ENCODE assay signal across 21 cellular contexts in the genomic region with DNA sequence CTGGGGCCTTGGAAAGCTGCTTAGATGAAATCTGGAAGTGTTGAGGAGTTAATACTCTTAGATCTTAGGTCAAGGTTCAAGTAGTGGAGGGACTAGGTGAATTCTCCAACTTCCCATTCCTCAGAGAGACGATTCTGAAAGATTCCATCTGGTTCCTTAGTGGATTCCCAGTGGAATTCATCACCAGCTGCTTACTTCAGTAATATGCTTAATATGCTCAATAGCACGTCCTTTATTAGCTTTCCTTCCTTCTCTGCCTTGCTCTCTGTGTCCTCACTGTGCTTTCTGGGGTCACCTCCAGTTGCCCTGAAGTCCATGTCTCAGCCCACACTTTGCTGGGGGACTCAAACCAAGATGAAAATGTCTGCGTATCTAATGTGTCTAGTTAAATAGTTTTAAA. TPM values are rescaled to one million over a fixed set of nuclear protein-coding genes. Genes with fewer than 3 reads are reported as not detected.
DNase-seq lines count a peak whose midpoint lies in the region; ATAC-seq and TF ChIP-seq lines count a peak whose summit lies in the region.
"Had no signal": no experiment of that assay in that cellular context is flagged by ENCODE, and none has a peak within 500 bp of the region (broad histone marks: within the 10 kb centered on the region; RNA-seq: fewer than 3 reads in every experiment).

No MANE protein-coding gene starts in this region.

- peak overlapping the region; percentile 7 for H3K27ac Mint-ChIP-seq in CD4-positive, alpha-beta T cell
- H3K27ac Mint-ChIP-seq in activated CD4-positive, alpha-beta memory T cell treated with anti-CD3 and anti-CD28 coated beads for 36 hours = no peak overlapping the region

- no peak for TF ChIP-seq CTCF in CD4-positive, alpha-beta T cell (IDR thresholded peaks at IDR 0.05)
- TF ChIP-seq CTCF in fibroblast of mammary gland (conservative IDR thresholded peaks at IDR 0.05; ENCODE audit: control insufficient read depth, insufficient read depth, low read depth, low read length) (no peak), neutrophil (IDR thresholded peaks at IDR 0.05) (no peak)

- H3K27me3 Mint-ChIP-seq in CD4-positive, alpha-beta T cell = no peaks in the 10 kb centered on the region
- no peaks in the 10 kb centered on the region for H3K27me3 Mint-ChIP-seq in activated CD4-positive, alpha-beta memory T cell treated with anti-CD3 and anti-CD28 coated beads for 36 hours

- H3K4me3 ChIP-seq in fibroblast of mammary gland (ENCODE audit: control insufficient read depth, low read depth, low read length) (no peak overlapping the region), neutrophil (ENCODE audit: low read depth in 1 of 2, low read length in 1 of 2) (no peak overlapping the region)
- H3K4me3 ChIP-seq: ascending aorta, K562, uterus had no signal

- peaks cover 6% of the 10 kb centered on the region for H3K9me3 Mint-ChIP-seq in CD4-positive, alpha-beta T cell
- H3K9me3 Mint-ChIP-seq in activated CD4-positive, alpha-beta memory T cell treated with anti-CD3 and anti-CD28 coated beads for 36 hours = peaks cover 11% of the 10 kb centered on the region

- POLR2A ChIA-PET in CD4-positive, alpha-beta T cell (lab: Charles Lee) = no interaction called here
- POLR2A ChIA-PET in activated CD4-positive, alpha-beta memory T cell treated with anti-CD3 and anti-CD28 coated beads for 36 hours (lab: Charles Lee) = no interaction called here

- no peak for DNase-seq in CD4-positive, alpha-beta T cell
- DNase-seq in NCI-H524 (lab: John Stamatoyannopoulos, UW) (peak; percentile 86 to 95), fibroblast of mammary gland (ENCODE audit: low read depth) (peak; percentile 25)
- no peak for DNase-seq in activated CD4-positive, alpha-beta memory T cell treated with anti-CD3 and anti-CD28 coated beads for 36 hours
- DNase-seq: activated CD4-positive, alpha-beta T cell treated with anti-CD3 and anti-CD28 coated beads for 48 hours; activated naive CD4-positive, alpha-beta T cell treated with Interleukin-2 at 50 U/mL for 16 hours; H7; NCI-H2029 treated with DMSO at 0.1 percent for 48 hours; NCI-H748 treated with DMSO at 0.1 percent for 48 hours; stimulated activated CD4-positive, alpha-beta T cell treated with anti-CD3 and anti-CD28 coated beads, Interleukin-2, amount 100 ng/mL, for 24 hours; uterus had no signal

- H3K27ac ChIP-seq in CD4-positive, alpha-beta T cell (ENCODE audit: low read depth, low read length) = no peak overlapping the region
- H3K27ac ChIP-seq in neutrophil = peak overlapping the region; percentile 51
- H3K27ac ChIP-seq: ascending aorta, epithelial cell of prostate, uterus had no signal

- ATAC-seq in CD4-positive, alpha-beta T cell (ENCODE audit: poor library complexity) = no peak
- no peak for ATAC-seq in GM18867 (IDR thresholded peaks at IDR 0.05; ENCODE audit: unreplicated experiment)
- ATAC-seq in GM21576 (IDR thresholded peaks at IDR 0.05; ENCODE audit: unreplicated experiment) = no peak
- no peak for ATAC-seq in HG03342 (IDR thresholded peaks at IDR 0.05; ENCODE audit: unreplicated experiment)
- ATAC-seq: K562, Panc1, sciatic nerve, SK-N-SH treated with all-trans-retinoic acid at 6 μM for 48 hours had no signal

- H3K36me3 ChIP-seq in neutrophil = no peaks in the 10 kb centered on the region
- H3K36me3 ChIP-seq: uterus had no signal

- H3K4me1 Mint-ChIP-seq in CD4-positive, alpha-beta T cell (ENCODE audit: low read depth) = peaks cover 10% of the 10 kb centered on the region
- peaks cover 6% of the 10 kb centered on the region for H3K4me1 Mint-ChIP-seq in activated CD4-positive, alpha-beta memory T cell treated with anti-CD3 and anti-CD28 coated beads for 36 hours (ENCODE audit: low read depth)

- CTCF ChIA-PET in CD4-positive, alpha-beta T cell (lab: Charles Lee) = no interaction called here
- CTCF ChIA-PET in activated CD4-positive, alpha-beta memory T cell treated with anti-CD3 and anti-CD28 coated beads for 36 hours (lab: Charles Lee) = no interaction called here

- no peaks in the 10 kb centered on the region for H3K27me3 ChIP-seq in CD4-positive, alpha-beta T cell (ENCODE audit: control insufficient read depth, insufficient read depth, low read length)
- H3K27me3 ChIP-seq in neutrophil = no peaks in the 10 kb centered on the region
- H3K27me3 ChIP-seq: ascending aorta, uterus had no signal

- no peak overlapping the region for H3K4me3 Mint-ChIP-seq in CD4-positive, alpha-beta T cell
- H3K4me3 Mint-ChIP-seq in activated CD4-positive, alpha-beta memory T cell treated with anti-CD3 and anti-CD28 coated beads for 36 hours = no peak overlapping the region

- H3K9me3 ChIP-seq in CD4-positive, alpha-beta T cell (ENCODE audit: control insufficient read depth, low read length) = peaks cover 3% of the 10 kb centered on the region
- H3K9me3 ChIP-seq in neutrophil = no peaks in the 10 kb centered on the region

- peaks cover 11 to 15% of the 10 kb centered on the region in 2 experiments for H3K4me1 ChIP-seq in neutrophil (ENCODE audit: control insufficient read depth in 1 of 2, insufficient read depth in 1 of 2, low read depth in 1 of 2, low read length in 1 of 2)
- H3K4me1 ChIP-seq: ascending aorta, uterus had no signal

- H3K36me3 Mint-ChIP-seq in CD4-positive, alpha-beta T cell (ENCODE audit: low read depth) = peaks cover 76% of the 10 kb centered on the region
- peaks cover 38% of the 10 kb centered on the region for H3K36me3 Mint-ChIP-seq in activated CD4-positive, alpha-beta memory T cell treated with anti-CD3 and anti-CD28 coated beads for 36 hours

- intact Hi-C loops in CD4-positive, alpha-beta T cell (cut with DNase I, micrococcal nuclease) = no loop called here
- intact Hi-C loops in activated CD4-positive, alpha-beta memory T cell treated with anti-CD3 and anti-CD28 coated beads for 36 hours (cut with micrococcal nuclease) = no loop called here

RNA-seq across cellular contexts. Expression of a gene that starts 31.0 kb away (rescaled TPM):
- 10 to 100 TPM; 13.2 to 15.1 TPM for total RNA-seq in CD4-positive, alpha-beta T cell
- total RNA-seq in activated CD4-positive, alpha-beta memory T cell treated with anti-CD3 and anti-CD28 coated beads for 36 hours = 10 to 100 TPM; 22.4 to 23.7 TPM

RNA-seq across cellular contexts. Expression of a gene that starts 31.1 kb away (rescaled TPM):
- total RNA-seq in CD4-positive, alpha-beta T cell = 10 to 100 TPM; 12.9 to 16.8 TPM
- 10 to 100 TPM; 30.1 to 33.1 TPM for total RNA-seq in activated CD4-positive, alpha-beta memory T cell treated with anti-CD3 and anti-CD28 coated beads for 36 hours

Comparison
In these comparisons a context has a peak if more than half of its experiments do, and no peak if none do; other contexts are left out.
1. DNase-seq: peak in NCI-H524 (2 of 2) and fibroblast of mammary gland (single experiment); none in CD4-positive, alpha-beta T cell (0 of 10) and activated CD4-positive, alpha-beta memory T cell treated with anti-CD3 and anti-CD28 coated beads for 36 hours (single experiment).